21 cellular contexts compared by ENCODE assay signal in the genomic region with DNA sequence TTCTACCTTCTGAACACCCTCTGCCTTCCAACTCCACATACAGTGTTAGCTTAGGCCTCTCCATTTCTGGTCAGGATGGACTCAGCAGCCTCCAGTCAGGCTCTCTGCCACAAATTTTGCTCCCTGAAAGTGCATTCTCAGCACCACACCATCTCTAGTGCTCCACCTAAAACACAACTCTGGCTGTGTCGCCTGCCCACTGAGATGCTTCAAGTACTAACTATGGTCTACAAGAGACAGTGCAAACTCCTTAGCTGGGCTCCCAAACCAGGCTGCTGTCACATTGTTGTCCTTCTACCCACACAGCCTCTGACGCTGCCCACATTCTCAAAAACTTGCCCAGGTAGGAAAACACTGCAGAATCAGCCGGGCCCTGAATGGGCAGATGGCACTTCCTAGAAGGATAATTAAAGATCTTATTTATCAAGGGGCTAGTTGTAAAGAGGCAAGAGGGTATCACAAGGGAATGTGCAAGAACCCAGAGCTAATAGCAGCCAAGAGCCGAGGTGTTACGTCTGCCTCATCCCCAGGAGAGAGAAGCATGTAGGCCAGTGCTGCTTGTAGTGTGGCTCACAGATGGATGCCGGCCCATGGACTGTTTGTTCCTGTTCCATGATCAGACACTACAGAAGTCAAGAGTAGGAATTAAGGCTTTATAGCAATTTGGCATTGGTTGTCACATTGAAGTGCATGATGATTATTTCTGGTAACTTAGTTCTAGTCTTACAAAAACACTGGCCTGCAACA.
"Had no signal": no experiment of that assay in that cellular context is flagged by ENCODE, and none has a peak within 500 bp of the region (broad histone marks: within the 10 kb centered on the region; RNA-seq: fewer than 3 reads in every experiment).

No MANE protein-coding gene starts in this region.

- H3K9me3 ChIP-seq: colonic mucosa, prostate gland, upper lobe of right lung had no signal

- H3K27me3 ChIP-seq: colonic mucosa, upper lobe of right lung had no signal

- DNase-seq: activated CD4-positive, alpha-beta T cell treated with anti-CD3 and anti-CD28 coated beads, Interleukin-2, amount 50 U/mL, for 4 hours; activated CD4-positive, CD25-positive, alpha-beta regulatory T cell treated with anti-CD3 and anti-CD28 coated beads, Interleukin-2, amount 50 U/mL, for 72 hours; activated effector memory CD4-positive, alpha-beta T cell treated with Interleukin-2 at 50 U/mL for 16 hours; activated naive CD4-positive, alpha-beta T cell treated with anti-CD3 and anti-CD28 coated beads, Interleukin-2, amount 50 U/mL, for 16 hours; central memory CD4-positive, alpha-beta T cell; colonic mucosa; effector CD4-positive, alpha-beta T cell; foreskin fibroblast; glutamatergic neuron; mesendoderm; natural killer cell; nucleus accumbens; right cardiac atrium; stimulated activated CD4-positive, alpha-beta T cell treated with anti-CD3 and anti-CD28 coated beads, Interleukin-4, amount 100 ng/mL, for 4 hours; stimulated activated CD8-positive, alpha-beta memory T cell treated with anti-CD3 and anti-CD28 coated beads, Interleukin-4, amount 100 ng/mL, for 48 hours; stimulated activated naive CD4-positive, alpha-beta T cell treated with Interleukin-2 at 50 U/mL for 16 hours; T-cell; T-helper 9 cell; upper lobe of right lung had no signal

- H3K4me3 ChIP-seq: colonic mucosa, prostate gland, smooth muscle cell, upper lobe of right lung had no signal

- H3K4me1 ChIP-seq: colonic mucosa, prostate gland, upper lobe of right lung had no signal

- H3K27ac ChIP-seq: colonic mucosa, prostate gland, upper lobe of right lung had no signal

- H3K36me3 ChIP-seq: colonic mucosa, prostate gland, upper lobe of right lung had no signal
